In genomic region chr5:440413-441180, GRCh38 we compare ENCODE assay signal across 1 cellular context.
TF ChIP-seq lines count a peak whose summit lies in the region.

No MANE protein-coding gene starts in this region.

TF ChIP-seq in K562, 482 proteins besides CTCF, POLR2A, EP300 and RAD21 (continued from another document):
- no peak for TF ChIP-seq ZBTB11 (CRISPR knock-in tag; IDR thresholded peaks at IDR 0.05)
- no peak for TF ChIP-seq POLR2B (IDR thresholded peaks at IDR 0.05; ENCODE audit: low read depth, partially characterized antibody)
- TF ChIP-seq ZNF668 (CRISPR knock-in tag; IDR thresholded peaks at IDR 0.05), result no peak
- TF ChIP-seq, protein P1, sequence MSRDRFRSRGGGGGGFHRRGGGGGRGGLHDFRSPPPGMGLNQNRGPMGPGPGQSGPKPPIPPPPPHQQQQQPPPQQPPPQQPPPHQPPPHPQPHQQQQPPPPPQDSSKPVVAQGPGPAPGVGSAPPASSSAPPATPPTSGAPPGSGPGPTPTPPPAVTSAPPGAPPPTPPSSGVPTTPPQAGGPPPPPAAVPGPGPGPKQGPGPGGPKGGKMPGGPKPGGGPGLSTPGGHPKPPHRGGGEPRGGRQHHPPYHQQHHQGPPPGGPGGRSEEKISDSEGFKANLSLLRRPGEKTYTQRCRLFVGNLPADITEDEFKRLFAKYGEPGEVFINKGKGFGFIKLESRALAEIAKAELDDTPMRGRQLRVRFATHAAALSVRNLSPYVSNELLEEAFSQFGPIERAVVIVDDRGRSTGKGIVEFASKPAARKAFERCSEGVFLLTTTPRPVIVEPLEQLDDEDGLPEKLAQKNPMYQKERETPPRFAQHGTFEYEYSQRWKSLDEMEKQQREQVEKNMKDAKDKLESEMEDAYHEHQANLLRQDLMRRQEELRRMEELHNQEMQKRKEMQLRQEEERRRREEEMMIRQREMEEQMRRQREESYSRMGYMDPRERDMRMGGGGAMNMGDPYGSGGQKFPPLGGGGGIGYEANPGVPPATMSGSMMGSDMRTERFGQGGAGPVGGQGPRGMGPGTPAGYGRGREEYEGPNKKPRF (IDR thresholded peaks at IDR 0.05; ENCODE audit: low read depth, low read length), result no peak
- TF ChIP-seq MCM7 (IDR thresholded peaks at IDR 0.05), result no peak
- TF ChIP-seq MAFF (IDR thresholded peaks at IDR 0.05; ENCODE audit: low read length), result no peak
- no peak for TF ChIP-seq HDGF (IDR thresholded peaks at IDR 0.05)
- no peak for TF ChIP-seq CREB3L1 (IDR thresholded peaks at IDR 0.05; ENCODE audit: borderline replicate concordance, low read depth)
- TF ChIP-seq CBX2 (IDR thresholded peaks at IDR 0.05; ENCODE audit: insufficient read depth, low read length, poor library complexity, severe bottlenecking), result no peak
- TF ChIP-seq HDAC2 (IDR thresholded peaks at IDR 0.05), result no peak
- TF ChIP-seq, protein P2, sequence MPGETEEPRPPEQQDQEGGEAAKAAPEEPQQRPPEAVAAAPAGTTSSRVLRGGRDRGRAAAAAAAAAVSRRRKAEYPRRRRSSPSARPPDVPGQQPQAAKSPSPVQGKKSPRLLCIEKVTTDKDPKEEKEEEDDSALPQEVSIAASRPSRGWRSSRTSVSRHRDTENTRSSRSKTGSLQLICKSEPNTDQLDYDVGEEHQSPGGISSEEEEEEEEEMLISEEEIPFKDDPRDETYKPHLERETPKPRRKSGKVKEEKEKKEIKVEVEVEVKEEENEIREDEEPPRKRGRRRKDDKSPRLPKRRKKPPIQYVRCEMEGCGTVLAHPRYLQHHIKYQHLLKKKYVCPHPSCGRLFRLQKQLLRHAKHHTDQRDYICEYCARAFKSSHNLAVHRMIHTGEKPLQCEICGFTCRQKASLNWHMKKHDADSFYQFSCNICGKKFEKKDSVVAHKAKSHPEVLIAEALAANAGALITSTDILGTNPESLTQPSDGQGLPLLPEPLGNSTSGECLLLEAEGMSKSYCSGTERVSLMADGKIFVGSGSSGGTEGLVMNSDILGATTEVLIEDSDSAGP (CRISPR knock-in tag; IDR thresholded peaks at IDR 0.05), result no peak
- no peak for TF ChIP-seq SMARCA4 (IDR thresholded peaks at IDR 0.05)
- TF ChIP-seq NR4A1 (CRISPR knock-in tag; IDR thresholded peaks at IDR 0.05), result no peak
- no peak for TF ChIP-seq NR4A1 (tag; IDR thresholded peaks at IDR 0.05)
- TF ChIP-seq RREB1 (CRISPR knock-in tag; IDR thresholded peaks at IDR 0.05), result no peak
- TF ChIP-seq NONO (IDR thresholded peaks at IDR 0.05; ENCODE audit: low read depth in 2 of 2, low read length in 1 of 2), result no peak
- TF ChIP-seq HNRNPL (IDR thresholded peaks at IDR 0.05; ENCODE audit: low read depth, low read length), result no peak
